In genomic region chr10:66350622-66351399, GRCh38 we compare ENCODE assay signal across 20 cellular contexts.
"Had no signal": no experiment of that assay in that cellular context is flagged by ENCODE, and none has a peak within 500 bp of the region (broad histone marks: within the 10 kb centered on the region; RNA-seq: fewer than 3 reads in every experiment).

No MANE protein-coding gene starts in this region.

- H3K4me3 ChIP-seq: esophagus muscularis mucosa, heart right ventricle, lung, neural progenitor cell, right lobe of liver, thoracic aorta, tibial nerve, upper lobe of left lung had no signal

- H3K27me3 ChIP-seq: esophagus muscularis mucosa, heart right ventricle, neural progenitor cell, right lobe of liver, tibial nerve, upper lobe of left lung had no signal

- DNase-seq: effector CD8-positive, alpha-beta T cell; endodermal cell; foreskin melanocyte; glutamatergic neuron; heart right ventricle; right lobe of liver; small intestine; stimulated activated CD4-positive, alpha-beta T cell treated with anti-CD3 and anti-CD28 coated beads, Interleukin-15, amount 100 ng/mL, for 24 hours; stimulated activated CD4-positive, alpha-beta T cell treated with anti-CD3 and anti-CD28 coated beads, Interleukin-2, amount 100 ng/mL, for 48 hours; stimulated activated naive B cell treated with anti-CD40 and anti-IgM and Interleukin-4, amounts not matched to agents 10 μg/mL and 1 μg/mL and 100 μg/mL, for 72 hours; upper lobe of left lung had no signal

- H3K36me3 ChIP-seq: esophagus muscularis mucosa, heart right ventricle, neural progenitor cell, right lobe of liver, thoracic aorta, tibial nerve, upper lobe of left lung had no signal

- H3K4me1 ChIP-seq: esophagus muscularis mucosa, heart right ventricle, parathyroid adenoma, right lobe of liver, tibial nerve, upper lobe of left lung had no signal

- H3K9me3 ChIP-seq: esophagus muscularis mucosa, right lobe of liver, thoracic aorta, upper lobe of left lung had no signal

- H3K27ac ChIP-seq: esophagus muscularis mucosa, heart right ventricle, neural progenitor cell, parathyroid adenoma, right lobe of liver, thoracic aorta, tibial nerve, upper lobe of left lung had no signal

- FAIRE-seq: colon, keratinocyte, small intestine, urothelium cell line had no signal
